In genomic region chr14:103745424-103745823, GRCh38 we compare ENCODE assay signal across 18 cellular contexts.
"Had no signal": no experiment of that assay in that cellular context is flagged by ENCODE, and none has a peak within 500 bp of the region (broad histone marks: within the 10 kb centered on the region; RNA-seq: fewer than 3 reads in every experiment).

No MANE protein-coding gene starts in this region.

- H3K4me3 ChIP-seq: esophagus muscularis mucosa, hepatocyte, upper lobe of right lung had no signal

- DNase-seq: activated CD4-positive, alpha-beta T cell treated with anti-CD3 and anti-CD28 coated beads, Interleukin-2, amount 50 U/mL, for 4 hours; activated naive CD4-positive, alpha-beta T cell treated with anti-CD3 and anti-CD28 coated beads for 36 hours; activated naive CD8-positive, alpha-beta T cell treated with anti-CD3 and anti-CD28 coated beads, Interleukin-2, amount 10 ng/mL, durations not matched to agents 7 days and 5 days; activated T-cell treated with anti-CD3 and anti-CD28 coated beads, Interleukin-2, amount 50 U/mL, for 48 hours; amniotic stem cell; dermis blood vessel endothelial cell; effector memory CD4-positive, alpha-beta T cell; glutamatergic neuron; nephron progenitor cell; stimulated activated CD4-positive, alpha-beta T cell treated with anti-CD3 and anti-CD28 coated beads, Interleukin-4, amount 100 ng/mL, for 24 hours; stimulated activated naive CD4-positive, alpha-beta T cell treated with Interleukin-2 at 50 U/mL for 16 hours; T-helper 1 cell; T-helper 9 cell; upper lobe of right lung had no signal

- H3K27me3 ChIP-seq: esophagus muscularis mucosa, hepatocyte, upper lobe of right lung had no signal

- ATAC-seq: sciatic nerve, upper lobe of right lung, WTC11 had no signal

- H3K27ac ChIP-seq: esophagus muscularis mucosa, hepatocyte, upper lobe of right lung had no signal

- H3K9me3 ChIP-seq: esophagus muscularis mucosa, upper lobe of right lung had no signal
